Comparison of ENCODE assay signal across 22 cellular contexts in the genomic region with DNA sequence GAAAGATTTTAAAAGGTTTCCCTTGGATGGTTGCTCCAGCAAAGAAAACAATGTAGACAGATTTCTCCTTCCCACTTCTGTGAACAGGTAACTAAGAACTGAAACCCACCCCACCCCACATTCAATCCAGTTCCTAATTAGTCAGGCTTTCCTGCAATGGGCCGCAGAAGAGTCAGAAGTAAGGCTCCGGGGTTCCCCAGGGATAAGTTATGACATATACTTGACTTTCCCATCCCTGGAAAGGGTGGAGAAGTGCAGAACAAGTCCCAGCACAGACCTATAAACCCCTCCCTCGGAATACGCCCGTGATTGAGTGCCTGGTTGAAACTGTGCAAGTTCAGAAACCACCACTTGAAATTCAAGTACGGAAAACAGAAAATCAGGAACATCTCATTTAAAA.
"Had no signal": no experiment of that assay in that cellular context is flagged by ENCODE, and none has a peak within 500 bp of the region (broad histone marks: within the 10 kb centered on the region; RNA-seq: fewer than 3 reads in every experiment).

No MANE protein-coding gene starts in this region.

- H3K27me3 Mint-ChIP-seq: naive thymus-derived CD8-positive, alpha-beta T cell; type B pancreatic cell had no signal

- H3K9me3 ChIP-seq: ascending aorta, prostate gland, testis had no signal

- H3K4me3 Mint-ChIP-seq: naive thymus-derived CD8-positive, alpha-beta T cell; stimulated activated naive CD8-positive, alpha-beta T cell treated with anti-CD3 and anti-CD28 coated beads, Interleukin-15, amount 100 ng/mL, for 72 hours; T-helper 1 cell treated with Interleukin-12 subunit alpha and Interleukin-12 subunit beta and Interleukin-4 antibody, amounts not matched to agents 30 μg/mL and 1 μg/mL, for 36 hours; type B pancreatic cell had no signal

- H3K4me3 ChIP-seq: ascending aorta, prostate gland, testis had no signal

- H3K36me3 ChIP-seq: prostate gland had no signal

- ATAC-seq: activated CD4-positive, CD25-positive, alpha-beta regulatory T cell treated with anti-CD3 and anti-CD28 coated beads, Interleukin-2, amount 50 U/mL, for 24 hours; naive thymus-derived CD8-positive, alpha-beta T cell; right cardiac atrium; stimulated activated naive CD8-positive, alpha-beta T cell treated with anti-CD3 and anti-CD28 coated beads, Interleukin-15, amount 100 ng/mL, for 72 hours had no signal

- H3K27ac Mint-ChIP-seq: stimulated activated naive CD8-positive, alpha-beta T cell treated with anti-CD3 and anti-CD28 coated beads, Interleukin-15, amount 100 ng/mL, for 72 hours; T-helper 1 cell treated with Interleukin-12 subunit alpha and Interleukin-12 subunit beta and Interleukin-4 antibody, amounts not matched to agents 30 μg/mL and 1 μg/mL, for 36 hours; type B pancreatic cell had no signal

- DNase-seq: activated CD8-positive, alpha-beta memory T cell treated with anti-CD3 and anti-CD28 coated beads for 24 hours; activated CD8-positive, alpha-beta memory T cell treated with anti-CD3 and anti-CD28 coated beads, Interleukin-2, amount 50 U/mL, for 48 hours; activated effector memory CD4-positive, alpha-beta T cell treated with anti-CD3 and anti-CD28 coated beads, Interleukin-2, amount 50 U/mL, for 16 hours; activated naive CD4-positive, alpha-beta T cell treated with anti-CD3 and anti-CD28 coated beads, Interleukin-2, amount 50 U/mL, for 16 hours; activated T-cell treated with anti-CD3 and anti-CD28 coated beads, Interleukin-2, amount 50 U/mL, for 48 hours; cerebellar nuclear complex; cortex of kidney; effector CD4-positive, alpha-beta T cell; foreskin fibroblast; head of caudate nucleus; kidney glomerular epithelial cell; mesenchymal stem cell; naive thymus-derived CD8-positive, alpha-beta T cell; right cardiac atrium; stimulated activated CD4-positive, alpha-beta T cell treated with anti-CD3 and anti-CD28 coated beads, Interleukin-2, amount 100 ng/mL, for 48 hours; stimulated activated naive CD8-positive, alpha-beta T cell treated with anti-CD3 and anti-CD28 coated beads, Interleukin-15, amount 100 ng/mL, for 72 hours; testis had no signal

- H3K4me1 ChIP-seq: prostate gland, testis had no signal

- H3K27ac ChIP-seq: testis had no signal

- H3K36me3 Mint-ChIP-seq: naive thymus-derived CD8-positive, alpha-beta T cell had no signal

- H3K27me3 ChIP-seq: ascending aorta, testis had no signal

- H3K9me3 Mint-ChIP-seq: naive thymus-derived CD8-positive, alpha-beta T cell; stimulated activated naive CD8-positive, alpha-beta T cell treated with anti-CD3 and anti-CD28 coated beads, Interleukin-15, amount 100 ng/mL, for 72 hours; T-helper 1 cell treated with Interleukin-12 subunit alpha and Interleukin-12 subunit beta and Interleukin-4 antibody, amounts not matched to agents 30 μg/mL and 1 μg/mL, for 36 hours; type B pancreatic cell had no signal
